8 cellular contexts compared by ENCODE assay signal in genomic region chr6:18823782-18824386, GRCh38.
DNase-seq lines count a peak whose midpoint lies in the region; ATAC-seq and TF ChIP-seq lines count a peak whose summit lies in the region.

No MANE protein-coding gene starts in this region.

- H3K27me3 ChIP-seq in RWPE2 (ENCODE audit: insufficient read depth, poor library complexity, severe bottlenecking), result no peaks in the 10 kb centered on the region
- H3K27me3 ChIP-seq in CD4-positive, alpha-beta memory T cell (ENCODE audit: insufficient read depth, low read length), result no peaks in the 10 kb centered on the region

- POLR2A ChIA-PET in CD4-positive, alpha-beta memory T cell (lab: Charles Lee; ENCODE audit: partially characterized antibody), result no interaction called here

- no peaks in the 10 kb centered on the region for H3K36me3 Mint-ChIP-seq in stimulated activated naive B cell treated with anti-CD40 and anti-IgM and Interleukin-4, amounts not matched to agents 10 μg/mL and 1 μg/mL and 100 μg/mL, for 72 hours
- peaks cover 0 to 2% of the 10 kb centered on the region in 2 donors for H3K36me3 Mint-ChIP-seq in CD4-positive, alpha-beta memory T cell

- H3K4me3 ChIP-seq in GM12875 (ENCODE audit: low read depth, low read length) (no peak overlapping the region), RWPE2 (ENCODE audit: severe bottlenecking) (no peak overlapping the region), fibroblast of mammary gland (ENCODE audit: control insufficient read depth, low read depth, low read length) (no peak overlapping the region)
- no peak overlapping the region for H3K4me3 ChIP-seq in CD4-positive, alpha-beta memory T cell (ENCODE audit: low read length in 2 of 2)

- CTCF ChIA-PET in CD4-positive, alpha-beta memory T cell (lab: Charles Lee; ENCODE audit: partially characterized antibody), result no interaction called here

- ATAC-seq in RWPE2 (ENCODE audit: low read depth) (no peak), HG02884 (IDR thresholded peaks at IDR 0.05; ENCODE audit: unreplicated experiment) (no peak)
- no peak for ATAC-seq in stimulated activated naive B cell treated with anti-CD40 and anti-IgM and Interleukin-4, amounts not matched to agents 10 μg/mL and 1 μg/mL and 100 μg/mL, for 72 hours (replicated peaks)

- TF ChIP-seq CTCF in GM12875 (IDR thresholded peaks at IDR 0.05; ENCODE audit: borderline replicate concordance, insufficient read depth, low read depth, low read length), result peak; percentile 50; the same call in 1 of the 2 replicates
- TF ChIP-seq CTCF in RWPE2 (IDR thresholded peaks at IDR 0.05; ENCODE audit: poor library complexity, severe bottlenecking), result peak; percentile 43
- TF ChIP-seq CTCF in fibroblast of mammary gland (conservative IDR thresholded peaks at IDR 0.05; ENCODE audit: control insufficient read depth, insufficient read depth, low read depth, low read length), result peak; percentile 61

- no peaks in the 10 kb centered on the region for H3K36me3 ChIP-seq in RWPE2 (ENCODE audit: low read depth)
- no peaks in the 10 kb centered on the region for H3K36me3 ChIP-seq in CD4-positive, alpha-beta memory T cell (ENCODE audit: insufficient read depth, low read length)

- H3K27ac ChIP-seq in RWPE2 (ENCODE audit: poor library complexity, severe bottlenecking), result no peak overlapping the region
- H3K27ac ChIP-seq in CD4-positive, alpha-beta memory T cell (ENCODE audit: low read depth, low read length), result no peak overlapping the region

- H3K4me3 Mint-ChIP-seq in stimulated activated naive B cell treated with anti-CD40 and anti-IgM and Interleukin-4, amounts not matched to agents 10 μg/mL and 1 μg/mL and 100 μg/mL, for 72 hours, result no peak overlapping the region
- H3K4me3 Mint-ChIP-seq in CD4-positive, alpha-beta memory T cell, result no peak overlapping the region

- peaks cover 21 to 25% of the 10 kb centered on the region in 2 donors for H3K9me3 Mint-ChIP-seq in stimulated activated naive B cell treated with anti-CD40 and anti-IgM and Interleukin-4, amounts not matched to agents 10 μg/mL and 1 μg/mL and 100 μg/mL, for 72 hours
- H3K9me3 Mint-ChIP-seq in CD4-positive, alpha-beta memory T cell, result peaks cover 1 to 56% (median 34%) of the 10 kb centered on the region in 8 donors

- DNase-seq in AG08396 (ENCODE audit: low spot score) (peak; percentile 2), RWPE2 (ENCODE audit: low spot score) (no peak), fibroblast of mammary gland (ENCODE audit: low read depth) (peak; percentile 57), NOMO-1 (lab: John Stamatoyannopoulos, UW; ENCODE audit: unreplicated experiment in 2 of 2) (no peak)
- peak; percentile 4 for DNase-seq in stimulated activated naive B cell treated with anti-CD40 and anti-IgM and Interleukin-4, amounts not matched to agents 10 μg/mL and 1 μg/mL and 100 μg/mL, for 72 hours
- DNase-seq in CD4-positive, alpha-beta memory T cell, result no peak

- intact Hi-C loops in CD4-positive, alpha-beta memory T cell (cut with micrococcal nuclease), result no loop called here

- no peaks in the 10 kb centered on the region for H3K4me1 ChIP-seq in RWPE2 (ENCODE audit: insufficient read depth, poor library complexity, severe bottlenecking)
- no peaks in the 10 kb centered on the region for H3K4me1 ChIP-seq in CD4-positive, alpha-beta memory T cell (ENCODE audit: insufficient read depth, low read length)

- no peaks in the 10 kb centered on the region for H3K27me3 Mint-ChIP-seq in stimulated activated naive B cell treated with anti-CD40 and anti-IgM and Interleukin-4, amounts not matched to agents 10 μg/mL and 1 μg/mL and 100 μg/mL, for 72 hours
- H3K27me3 Mint-ChIP-seq in CD4-positive, alpha-beta memory T cell, result no peaks in the 10 kb centered on the region

- H3K27ac Mint-ChIP-seq in stimulated activated naive B cell treated with anti-CD40 and anti-IgM and Interleukin-4, amounts not matched to agents 10 μg/mL and 1 μg/mL and 100 μg/mL, for 72 hours, result no peak overlapping the region
- no peak overlapping the region for H3K27ac Mint-ChIP-seq in CD4-positive, alpha-beta memory T cell

- H3K4me1 Mint-ChIP-seq in stimulated activated naive B cell treated with anti-CD40 and anti-IgM and Interleukin-4, amounts not matched to agents 10 μg/mL and 1 μg/mL and 100 μg/mL, for 72 hours, result no peaks in the 10 kb centered on the region
- H3K4me1 Mint-ChIP-seq in CD4-positive, alpha-beta memory T cell, result no peaks in the 10 kb centered on the region

- H3K9me3 ChIP-seq in RWPE2 (ENCODE audit: severe bottlenecking), result no peaks in the 10 kb centered on the region
- H3K9me3 ChIP-seq in CD4-positive, alpha-beta memory T cell (ENCODE audit: control insufficient read depth in 1 of 2, low read length in 2 of 2), result peaks cover 0 to 3% of the 10 kb centered on the region in 2 donors

Comparison
In these comparisons a context has a peak if more than half of its experiments do, and no peak if none do; other contexts are left out.
1. DNase-seq: peak in AG08396 (single experiment), fibroblast of mammary gland (single experiment) and stimulated activated naive B cell treated with anti-CD40 and anti-IgM and Interleukin-4, amounts not matched to agents 10 μg/mL and 1 μg/mL and 100 μg/mL, for 72 hours (single experiment); none in RWPE2 (single experiment), CD4-positive, alpha-beta memory T cell (0 of 5) and NOMO-1 (0 of 2).
2. Peak in every context shown above with its lines, with median percentiles within 50 percentile points of each other: CTCF ChIP-seq.